ENCODE assay signal across 12 cellular contexts in genomic region chr22:45248832-45249561, GRCh38. TPM values are rescaled to one million over a fixed set of nuclear protein-coding genes. Genes with fewer than 3 reads are reported as not detected.
A peak's percentile ranks its signal among the peaks of the same experiment; 100 is the strongest.
DNase-seq lines count a peak whose midpoint lies in the region; ATAC-seq and TF ChIP-seq lines count a peak whose summit lies in the region.
"Had no signal": no experiment of that assay in that cellular context is flagged by ENCODE, and none has a peak within 500 bp of the region (broad histone marks: within the 10 kb centered on the region; RNA-seq: fewer than 3 reads in every experiment).

No MANE protein-coding gene starts in this region.

- no peaks in the 10 kb centered on the region for H3K9me3 ChIP-seq in transverse colon

- H3K4me1 Mint-ChIP-seq in activated naive CD8-positive, alpha-beta T cell treated with anti-CD3 and anti-CD28 coated beads, Interleukin-2, amount 50 U/mL, for 24 hours: peaks cover 25% of the 10 kb centered on the region
- H3K4me1 Mint-ChIP-seq in activated naive CD8-positive, alpha-beta T cell treated with anti-CD3 and anti-CD28 coated beads for 36 hours: peaks cover 6% of the 10 kb centered on the region
- H3K4me1 Mint-ChIP-seq in activated B cell treated with CpG ODN at 0.5 μM for 24 hours (peaks cover 33% of the 10 kb centered on the region), nephron progenitor cell (peaks cover 11% of the 10 kb centered on the region)
- H3K4me1 Mint-ChIP-seq: T-helper 17 cell had no signal

- CTCF ChIA-PET in activated B cell treated with CpG ODN at 0.5 μM for 24 hours (lab: Charles Lee): no interaction called here

- no peaks in the 10 kb centered on the region for H3K27me3 Mint-ChIP-seq in activated naive CD8-positive, alpha-beta T cell treated with anti-CD3 and anti-CD28 coated beads, Interleukin-2, amount 50 U/mL, for 24 hours
- H3K27me3 Mint-ChIP-seq in activated naive CD8-positive, alpha-beta T cell treated with anti-CD3 and anti-CD28 coated beads for 36 hours: no peaks in the 10 kb centered on the region
- H3K27me3 Mint-ChIP-seq in activated B cell treated with CpG ODN at 0.5 μM for 24 hours (no peaks in the 10 kb centered on the region), nephron progenitor cell (ENCODE audit: low read depth, poor library complexity) (peaks cover 6% of the 10 kb centered on the region)
- H3K27me3 Mint-ChIP-seq: T-helper 17 cell had no signal

- H3K4me3 ChIP-seq in transverse colon: peak overlapping the region in 1 of 4 donors; percentile 11

- intact Hi-C loops in activated B cell treated with CpG ODN at 0.5 μM for 24 hours (cut with micrococcal nuclease) (no loop called here), transverse colon (cut with DNase I; ENCODE audit: low total_unique reads) (no loop called here)

- WGBS in transverse colon (ENCODE audit: low coverage in 1 of 2), 2 donors: 31% methylated on average over 7 to 8 of the region's 8 CpGs

- H3K9me3 Mint-ChIP-seq in activated naive CD8-positive, alpha-beta T cell treated with anti-CD3 and anti-CD28 coated beads, Interleukin-2, amount 50 U/mL, for 24 hours: no peaks in the 10 kb centered on the region
- H3K9me3 Mint-ChIP-seq in activated naive CD8-positive, alpha-beta T cell treated with anti-CD3 and anti-CD28 coated beads for 36 hours: no peaks in the 10 kb centered on the region
- H3K9me3 Mint-ChIP-seq in activated B cell treated with CpG ODN at 0.5 μM for 24 hours: no peaks in the 10 kb centered on the region
- H3K9me3 Mint-ChIP-seq in nephron progenitor cell: no peaks in the 10 kb centered on the region
- H3K9me3 Mint-ChIP-seq: activated T-cell treated with anti-CD3 and anti-CD28 coated beads, Interleukin-2, amount 50 U/mL, for 4 hours had no signal

- H3K27ac Mint-ChIP-seq in activated naive CD8-positive, alpha-beta T cell treated with anti-CD3 and anti-CD28 coated beads, Interleukin-2, amount 50 U/mL, for 24 hours: peak overlapping the region; percentile 35
- no peak overlapping the region for H3K27ac Mint-ChIP-seq in activated naive CD8-positive, alpha-beta T cell treated with anti-CD3 and anti-CD28 coated beads for 36 hours
- H3K27ac Mint-ChIP-seq in activated B cell treated with CpG ODN at 0.5 μM for 24 hours (peak overlapping the region; percentile 4), nephron progenitor cell (no peak overlapping the region)
- H3K27ac Mint-ChIP-seq: T-helper 17 cell had no signal

- ATAC-seq in activated naive CD8-positive, alpha-beta T cell treated with anti-CD3 and anti-CD28 coated beads, Interleukin-2, amount 50 U/mL, for 24 hours: no peak
- ATAC-seq in HG03045 (IDR thresholded peaks at IDR 0.05; ENCODE audit: unreplicated experiment) (peak; percentile 75), activated B cell treated with CpG ODN at 0.5 μM for 24 hours (ENCODE audit: low read depth) (peak; percentile 41)
- ATAC-seq: activated T-cell treated with anti-CD3 and anti-CD28 coated beads, Interleukin-2, amount 50 U/mL, for 4 hours; T-helper 17 cell had no signal

- POLR2A ChIA-PET in activated B cell treated with CpG ODN at 0.5 μM for 24 hours (lab: Charles Lee): interaction anchor here (0.7 to 1.1 kb wide), 3 partner anchors 13 to 1478 kb away, joined by 3 to 4 read pairs (median 3); partner anchors contain the start of gene NUP50

- no peak for DNase-seq in activated naive CD8-positive, alpha-beta T cell treated with anti-CD3 and anti-CD28 coated beads, Interleukin-2, amount 50 U/mL, for 24 hours
- DNase-seq in activated naive CD8-positive, alpha-beta T cell treated with anti-CD3 and anti-CD28 coated beads for 36 hours: no peak
- DNase-seq in activated B cell treated with CpG ODN at 0.5 μM for 24 hours (no peak), transverse colon (no peak), T-helper 1 cell (no peak), nephron progenitor cell (no peak), mesenteric fat pad (ENCODE audit: low spot score) (no peak)
- DNase-seq: activated T-cell treated with anti-CD3 and anti-CD28 coated beads, Interleukin-2, amount 50 U/mL, for 4 hours; dermis blood vessel endothelial cell; posterior cingulate gyrus; T-helper 17 cell had no signal

- in situ Hi-C loops in transverse colon (cut with MboI; ENCODE audit: low pct_ligation_motif_present in 1 of 4, low pct_unique_long_range_greater_than_20kb in 1 of 4, low sequenced_read_pairs in 3 of 4): loop anchor here in 1 of 4 donors (10.0 kb wide), 1 partner anchor 84 kb away; the partner anchor contains the start of gene NUP50

- H3K27me3 ChIP-seq in transverse colon: no peaks in the 10 kb centered on the region

- TF ChIP-seq CTCF in activated B cell treated with CpG ODN at 0.5 μM for 24 hours (IDR thresholded peaks at IDR 0.05): no peak
- no peak for TF ChIP-seq CTCF in transverse colon (IDR thresholded peaks at IDR 0.05)
- TF ChIP-seq CTCF in nephron progenitor cell (IDR thresholded peaks at IDR 0.05): no peak

- H3K4me1 ChIP-seq in transverse colon: peaks cover 10 to 30% (median 13%) of the 10 kb centered on the region in 4 donors

- peak overlapping the region; percentile 0 to 88 (median 26) for H3K27ac ChIP-seq in transverse colon

- H3K36me3 Mint-ChIP-seq in activated naive CD8-positive, alpha-beta T cell treated with anti-CD3 and anti-CD28 coated beads, Interleukin-2, amount 50 U/mL, for 24 hours (ENCODE audit: low read depth): no peaks in the 10 kb centered on the region
- no peaks in the 10 kb centered on the region for H3K36me3 Mint-ChIP-seq in activated naive CD8-positive, alpha-beta T cell treated with anti-CD3 and anti-CD28 coated beads for 36 hours
- H3K36me3 Mint-ChIP-seq in activated B cell treated with CpG ODN at 0.5 μM for 24 hours (ENCODE audit: low read depth): no peaks in the 10 kb centered on the region
- no peaks in the 10 kb centered on the region for H3K36me3 Mint-ChIP-seq in nephron progenitor cell (ENCODE audit: low read depth)

- no peak for TF ChIP-seq POLR2A in transverse colon (IDR thresholded peaks at IDR 0.05)

- TF ChIP-seq EP300 in transverse colon (IDR thresholded peaks at IDR 0.05; ENCODE audit: low read depth): no peak

- no peak overlapping the region for H3K4me3 Mint-ChIP-seq in activated naive CD8-positive, alpha-beta T cell treated with anti-CD3 and anti-CD28 coated beads, Interleukin-2, amount 50 U/mL, for 24 hours
- H3K4me3 Mint-ChIP-seq in activated naive CD8-positive, alpha-beta T cell treated with anti-CD3 and anti-CD28 coated beads for 36 hours: no peak overlapping the region
- no peak overlapping the region for H3K4me3 Mint-ChIP-seq in activated B cell treated with CpG ODN at 0.5 μM for 24 hours
- no peak overlapping the region for H3K4me3 Mint-ChIP-seq in nephron progenitor cell
- H3K4me3 Mint-ChIP-seq: activated T-cell treated with anti-CD3 and anti-CD28 coated beads, Interleukin-2, amount 50 U/mL, for 4 hours; T-helper 17 cell had no signal

- no peaks in the 10 kb centered on the region for H3K36me3 ChIP-seq in transverse colon

RNA-seq across cellular contexts. Expression of gene KIAA0930, which starts 8.3 kb away (rescaled TPM):
- 10 to 100 TPM; 28.0 to 28.6 TPM for total RNA-seq in activated naive CD8-positive, alpha-beta T cell treated with anti-CD3 and anti-CD28 coated beads for 36 hours
- total RNA-seq in activated B cell treated with CpG ODN at 0.5 μM for 24 hours (39.5 and 42.2 TPM in 2 replicates), transverse colon (10 to 100 TPM; 18.0 to 51.2 (median 25.1) TPM), mesenteric fat pad (65.7 TPM)

RNA-seq across cellular contexts. Expression of gene UPK3A, which starts 35.8 kb away (rescaled TPM):
- not detected for total RNA-seq in activated naive CD8-positive, alpha-beta T cell treated with anti-CD3 and anti-CD28 coated beads for 36 hours
- 1.4 and 1.6 TPM in 2 replicates for total RNA-seq in activated B cell treated with CpG ODN at 0.5 μM for 24 hours
- under 1 TPM in 1 of 4 donors, not detected in 3; 0.79 TPM for total RNA-seq in transverse colon
- not detected for total RNA-seq in mesenteric fat pad
- total RNA-seq: activated T-cell treated with anti-CD3 and anti-CD28 coated beads, Interleukin-2, amount 50 U/mL, for 4 hours; dermis blood vessel endothelial cell had no signal

Comparison
In these comparisons a context has a peak if more than half of its experiments do, and no peak if none do; other contexts are left out.
1. H3K27ac Mint-ChIP-seq: peak in activated naive CD8-positive, alpha-beta T cell treated with anti-CD3 and anti-CD28 coated beads, Interleukin-2, amount 50 U/mL, for 24 hours (single experiment) and activated B cell treated with CpG ODN at 0.5 μM for 24 hours (single experiment); none in activated naive CD8-positive, alpha-beta T cell treated with anti-CD3 and anti-CD28 coated beads for 36 hours (single experiment) and nephron progenitor cell (single experiment).